In genomic region chr18:22167471-22168151, GRCh38 we compare ENCODE assay signal across 9 cellular contexts. TPM values are rescaled to one million over a fixed set of nuclear protein-coding genes. Genes with fewer than 3 reads are reported as not detected.
DNase-seq lines count a peak whose midpoint lies in the region; ATAC-seq and TF ChIP-seq lines count a peak whose summit lies in the region.
"Had no signal": no experiment of that assay in that cellular context is flagged by ENCODE, and none has a peak within 500 bp of the region (broad histone marks: within the 10 kb centered on the region; RNA-seq: fewer than 3 reads in every experiment).

No MANE protein-coding gene starts in this region.

- no peaks in the 10 kb centered on the region for H3K36me3 ChIP-seq in body of pancreas (replicated peaks in 1 of 2; ENCODE audit: insufficient read depth in 1 of 2, low read depth in 2 of 2)
- H3K36me3 ChIP-seq in subcutaneous abdominal adipose tissue (ENCODE audit: control insufficient read depth in 5 of 5, insufficient read depth in 5 of 5, low read length in 5 of 5) = no peaks in the 10 kb centered on the region

- H3K27me3 ChIP-seq in body of pancreas (no peaks in the 10 kb centered on the region), subcutaneous abdominal adipose tissue (ENCODE audit: control insufficient read depth in 5 of 5, insufficient read depth in 4 of 5, low read length in 5 of 5) (peaks cover 10 to 52% (median 49%) of the 10 kb centered on the region in 5 donors)

- H3K27ac Mint-ChIP-seq in activated CD4-positive, alpha-beta T cell treated with anti-CD3 and anti-CD28 coated beads, Interleukin-2, amount 10 ng/mL, durations not matched to agents 7 days and 5 days = peak overlapping the region; percentile 54

- peaks cover 20% of the 10 kb centered on the region for H3K4me1 ChIP-seq in body of pancreas
- H3K4me1 ChIP-seq in subcutaneous abdominal adipose tissue (ENCODE audit: control insufficient read depth in 5 of 5, insufficient read depth in 5 of 5, low read length in 5 of 5) = peaks cover 0 to 63% (median 47%) of the 10 kb centered on the region in 5 donors

- H3K36me3 Mint-ChIP-seq in activated CD4-positive, alpha-beta T cell treated with anti-CD3 and anti-CD28 coated beads, Interleukin-2, amount 10 ng/mL, durations not matched to agents 7 days and 5 days (ENCODE audit: low read depth) = no peaks in the 10 kb centered on the region

- WGBS in body of pancreas, 2 donors = 2 to 4% methylated on average over 31 of the region's 31 CpGs

- CTCF ChIA-PET in activated CD4-positive, alpha-beta T cell treated with anti-CD3 and anti-CD28 coated beads, Interleukin-2, amount 10 ng/mL, durations not matched to agents 7 days and 5 days (lab: Charles Lee) = no interaction called here

- peak overlapping the region; percentile 36 for H3K4me3 Mint-ChIP-seq in activated CD4-positive, alpha-beta T cell treated with anti-CD3 and anti-CD28 coated beads, Interleukin-2, amount 10 ng/mL, durations not matched to agents 7 days and 5 days

- no peaks in the 10 kb centered on the region for H3K9me3 Mint-ChIP-seq in activated CD4-positive, alpha-beta T cell treated with anti-CD3 and anti-CD28 coated beads, Interleukin-2, amount 10 ng/mL, durations not matched to agents 7 days and 5 days

- peaks cover 75% of the 10 kb centered on the region for H3K27me3 Mint-ChIP-seq in activated CD4-positive, alpha-beta T cell treated with anti-CD3 and anti-CD28 coated beads, Interleukin-2, amount 10 ng/mL, durations not matched to agents 7 days and 5 days

- H3K27ac ChIP-seq in body of pancreas (peak overlapping the region; percentile 95 to 100 (median 98)), subcutaneous abdominal adipose tissue (ENCODE audit: low read depth, low read length) (no peak overlapping the region)

- TF ChIP-seq POLR2A in body of pancreas (IDR thresholded peaks at IDR 0.05) (peak; percentile 10 to 87 (median 87)), GM18505 (IDR thresholded peaks at IDR 0.05; ENCODE audit: borderline replicate concordance, extremely low read depth, insufficient read depth, insufficient read length) (no peak)

- POLR2A ChIA-PET in activated CD4-positive, alpha-beta T cell treated with anti-CD3 and anti-CD28 coated beads, Interleukin-2, amount 10 ng/mL, durations not matched to agents 7 days and 5 days (lab: Charles Lee) = no interaction called here

- H3K9ac ChIP-seq in subcutaneous abdominal adipose tissue (ENCODE audit: low read length in 5 of 5) = peak overlapping the region in 1 of 5 donors; percentile 7

- intact Hi-C loops in body of pancreas (cut with DNase I) = no loop called here

- H3K4me3 ChIP-seq in body of pancreas (peak overlapping the region; percentile 2 to 54), subcutaneous abdominal adipose tissue (ENCODE audit: low read depth in 1 of 5, low read length in 5 of 5) (peak overlapping the region; percentile 22 to 50 (median 33))

- ATAC-seq in body of pancreas (no peak), esophagus mucosa (no peak), GM18505 (IDR thresholded peaks at IDR 0.05; ENCODE audit: unreplicated experiment) (no peak)

- no peak for DNase-seq in activated CD4-positive, alpha-beta T cell treated with anti-CD3 and anti-CD28 coated beads, Interleukin-2, amount 10 ng/mL, durations not matched to agents 7 days and 5 days
- no peak for DNase-seq in activated CD4-positive, alpha-beta T cell treated with anti-CD3 and anti-CD28 coated beads, Interleukin-2, amount 50 U/mL, for 4 hours
- DNase-seq in body of pancreas (peak; percentile 60 to 71 (median 63)), left kidney (ENCODE audit: low read depth, low spot score) (peak; percentile 71), NCI-H146 treated with DMSO at 0.1 percent for 48 hours (lab: John Stamatoyannopoulos, UW; ENCODE audit: unreplicated experiment) (no peak)
- DNase-seq: activated CD4-positive, alpha-beta T cell treated with anti-CD3 and anti-CD28 coated beads for 1 hour had no signal

- no peak for TF ChIP-seq CTCF in body of pancreas (IDR thresholded peaks at IDR 0.05)

- H3K9me3 ChIP-seq in body of pancreas = no peaks in the 10 kb centered on the region
- H3K9me3 ChIP-seq in subcutaneous abdominal adipose tissue (ENCODE audit: control insufficient read depth in 5 of 5, low read length in 5 of 5) = no peaks in the 10 kb centered on the region

- H3K4me1 Mint-ChIP-seq in activated CD4-positive, alpha-beta T cell treated with anti-CD3 and anti-CD28 coated beads, Interleukin-2, amount 10 ng/mL, durations not matched to agents 7 days and 5 days = peaks cover 18% of the 10 kb centered on the region

RNA-seq across cellular contexts. Expression of gene GATA6, which starts 1.8 kb away (rescaled TPM):
- not detected for total RNA-seq in activated CD4-positive, alpha-beta T cell treated with anti-CD3 and anti-CD28 coated beads, Interleukin-2, amount 10 ng/mL, durations not matched to agents 7 days and 5 days
- 100 to 1,000 TPM in 1 of 2 donors, 10 to 100 TPM in 1; 41.8 to 114 TPM for total RNA-seq in body of pancreas
- total RNA-seq in esophagus mucosa = 0.32 TPM

Comparison
In these comparisons a context has a peak if more than half of its experiments do, and no peak if none do; other contexts are left out.
1. DNase-seq: peak in body of pancreas (4 of 4) and left kidney (single experiment); none in activated CD4-positive, alpha-beta T cell treated with anti-CD3 and anti-CD28 coated beads, Interleukin-2, amount 10 ng/mL, durations not matched to agents 7 days and 5 days (single experiment), activated CD4-positive, alpha-beta T cell treated with anti-CD3 and anti-CD28 coated beads, Interleukin-2, amount 50 U/mL, for 4 hours (0 of 2) and NCI-H146 treated with DMSO at 0.1 percent for 48 hours (single experiment).
2. RNA of gene GATA6, which starts 1.8 kb away (total RNA-seq): 41.8 to 114 TPM in body of pancreas; 0.32 TPM in esophagus mucosa (single experiment) and not detected in activated CD4-positive, alpha-beta T cell treated with anti-CD3 and anti-CD28 coated beads, Interleukin-2, amount 10 ng/mL, durations not matched to agents 7 days and 5 days; every median in the first group is over 10 times any median in the second.